ENCODE assay signal across 23 cellular contexts in the genomic region with DNA sequence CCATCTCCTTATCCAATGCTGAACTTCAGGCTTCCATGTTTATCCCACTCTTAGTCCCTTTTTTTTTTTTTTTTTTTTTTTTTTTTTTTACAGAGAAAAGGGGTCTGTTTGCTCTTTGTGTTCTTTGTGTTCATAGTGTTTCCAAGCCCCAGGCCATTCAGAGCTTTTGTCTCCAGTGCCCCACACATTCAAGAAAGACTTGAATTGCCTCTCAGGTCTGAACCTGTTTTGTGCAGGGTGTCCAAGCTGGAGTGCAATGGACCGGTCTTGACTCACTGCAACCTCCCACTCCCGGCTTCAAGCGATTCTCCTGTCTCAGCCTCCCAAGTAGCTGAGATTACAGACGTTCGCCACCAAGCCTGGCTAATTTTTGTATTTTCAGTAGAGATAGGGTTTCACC.
DNase-seq lines count a peak whose midpoint lies in the region; ATAC-seq and TF ChIP-seq lines count a peak whose summit lies in the region.
"Had no signal": no experiment of that assay in that cellular context is flagged by ENCODE, and none has a peak within 500 bp of the region (broad histone marks: within the 10 kb centered on the region; RNA-seq: fewer than 3 reads in every experiment).

No MANE protein-coding gene starts in this region.

- peak overlapping the region; percentile 98 for H3K27ac Mint-ChIP-seq in activated B cell treated with CpG ODN at 0.5 μM for 24 hours
- peak overlapping the region; percentile 5 for H3K27ac Mint-ChIP-seq in neural crest cell (ENCODE audit: unreplicated experiment)
- H3K27ac Mint-ChIP-seq: CD8-positive, alpha-beta T cell; HFFc6 had no signal

- H3K4me1 Mint-ChIP-seq in activated B cell treated with CpG ODN at 0.5 μM for 24 hours (peaks cover 100% of the 10 kb centered on the region), neural crest cell (peaks cover 46% of the 10 kb centered on the region)

- no peak for TF ChIP-seq CTCF in activated B cell treated with CpG ODN at 0.5 μM for 24 hours (IDR thresholded peaks at IDR 0.05)
- no peak for TF ChIP-seq CTCF in neural crest cell (conservative IDR thresholded peaks at IDR 0.05)

- H3K4me3 Mint-ChIP-seq in activated B cell treated with CpG ODN at 0.5 μM for 24 hours, result no peak overlapping the region
- H3K4me3 Mint-ChIP-seq in neural crest cell, result no peak overlapping the region
- H3K4me3 Mint-ChIP-seq: CD8-positive, alpha-beta T cell; H9; HFFc6 had no signal

- POLR2A ChIA-PET in activated B cell treated with CpG ODN at 0.5 μM for 24 hours (lab: Charles Lee), result interaction anchor here (1.0 to 17.2 kb wide), 7 partner anchors 14 to 158 kb away, joined by 3 to 704 read pairs (median 6); no protein-coding TSS in a partner anchor

- CTCF ChIA-PET in activated B cell treated with CpG ODN at 0.5 μM for 24 hours (lab: Charles Lee), result interaction anchor here (0.6 to 6.8 kb wide), 3 partner anchors 62 to 83 kb away, joined by 4 to 114 read pairs (median 4); no protein-coding TSS in a partner anchor

- no peak for ATAC-seq in activated B cell treated with CpG ODN at 0.5 μM for 24 hours (ENCODE audit: low read depth)
- no peak for ATAC-seq in GM21786 (IDR thresholded peaks at IDR 0.05; ENCODE audit: unreplicated experiment)
- ATAC-seq: CD8-positive, alpha-beta T cell had no signal

- no peaks in the 10 kb centered on the region for H3K9me3 Mint-ChIP-seq in activated B cell treated with CpG ODN at 0.5 μM for 24 hours
- H3K9me3 Mint-ChIP-seq in neural crest cell, result peaks cover 3% of the 10 kb centered on the region
- H3K9me3 Mint-ChIP-seq: CD8-positive, alpha-beta T cell; H9; HFFc6 had no signal

- H3K27me3 Mint-ChIP-seq in activated B cell treated with CpG ODN at 0.5 μM for 24 hours (no peaks in the 10 kb centered on the region), neural crest cell (ENCODE audit: low read depth) (no peaks in the 10 kb centered on the region)

- H3K36me3 Mint-ChIP-seq in activated B cell treated with CpG ODN at 0.5 μM for 24 hours (ENCODE audit: low read depth) (no peaks in the 10 kb centered on the region), neural crest cell (ENCODE audit: low read depth) (no peaks in the 10 kb centered on the region)
- H3K36me3 Mint-ChIP-seq: CD8-positive, alpha-beta T cell had no signal

- peak; percentile 45 for DNase-seq in NCI-H146 (lab: John Stamatoyannopoulos, UW)
- DNase-seq in activated B cell treated with CpG ODN at 0.5 μM for 24 hours, result no peak
- DNase-seq in neural crest cell (ENCODE audit: low read depth, low spot score), result no peak
- DNase-seq in SHP77 treated with DMSO at 0.1 percent for 48 hours (lab: John Stamatoyannopoulos, UW), result no peak
- DNase-seq in 8988T, result no peak
- no peak for DNase-seq in Ammon's horn (ENCODE audit: low spot score)
- DNase-seq: ACHN; C1 segment of cervical spinal cord; CD8-positive, alpha-beta T cell; DMS153; GDM1; GM23248; H9; HFFc6; KG1; NCI-H1092 treated with DMSO at 0.1 percent for 48 hours; NCI-H1436 treated with DMSO at 0.1 percent for 48 hours; NCI-H2029 treated with DMSO at 0.1 percent for 48 hours; NCI-H226; NCI-H510A treated with DMSO at 0.1 percent for 48 hours; NCI-H774; NK-92 treated with Interleukin-12 subunit alpha and Interleukin-12 subunit beta, amount 100 ng/mL, for 24 hours had no signal

- intact Hi-C loops in activated B cell treated with CpG ODN at 0.5 μM for 24 hours (cut with micrococcal nuclease), result loop anchor here (5.0 kb wide), 2 partner anchors 36 to 554 kb away; no protein-coding TSS in a partner anchor
